16 cellular contexts compared by ENCODE assay signal in genomic region chr1:5765465-5765864, GRCh38.
"Had no signal": no experiment of that assay in that cellular context is flagged by ENCODE, and none has a peak within 500 bp of the region (broad histone marks: within the 10 kb centered on the region; RNA-seq: fewer than 3 reads in every experiment).

No MANE protein-coding gene starts in this region.

- H3K4me3 Mint-ChIP-seq: activated naive CD4-positive, alpha-beta T cell treated with anti-CD3 and anti-CD28 coated beads, Interleukin-2, amount 10 ng/mL, durations not matched to agents 7 days and 5 days; mesothelial cell of epicardium; nephron; stimulated activated naive B cell treated with anti-CD40 and anti-IgM and Interleukin-4, amounts not matched to agents 10 μg/mL and 1 μg/mL and 100 μg/mL, for 72 hours had no signal

- DNase-seq: activated CD4-positive, CD25-positive, alpha-beta regulatory T cell treated with anti-CD3 and anti-CD28 coated beads, Interleukin-2, amount 50 U/mL, for 72 hours; activated CD8-positive, alpha-beta memory T cell treated with anti-CD3 and anti-CD28 coated beads for 24 hours; activated CD8-positive, alpha-beta memory T cell treated with anti-CD3 and anti-CD28 coated beads, Interleukin-2, amount 50 U/mL, for 48 hours; activated effector memory CD4-positive, alpha-beta T cell treated with Interleukin-2 at 50 U/mL for 16 hours; activated naive CD4-positive, alpha-beta T cell treated with anti-CD3 and anti-CD28 coated beads, Interleukin-2, amount 10 ng/mL, durations not matched to agents 7 days and 5 days; activated T-cell treated with anti-CD3 and anti-CD28 coated beads, Interleukin-2, amount 50 U/mL, for 48 hours; brain microvascular endothelial cell; central memory CD4-positive, alpha-beta T cell; islet precursor cell; nucleus accumbens; stimulated activated naive B cell treated with anti-CD40 and anti-IgM and Interleukin-4, amounts not matched to agents 10 μg/mL and 1 μg/mL and 100 μg/mL, for 72 hours; upper lobe of right lung had no signal

- FAIRE-seq: colon had no signal

- ATAC-seq: left lobe of liver; stimulated activated naive B cell treated with anti-CD40 and anti-IgM and Interleukin-4, amounts not matched to agents 10 μg/mL and 1 μg/mL and 100 μg/mL, for 72 hours had no signal

- H3K27ac Mint-ChIP-seq: activated naive CD4-positive, alpha-beta T cell treated with anti-CD3 and anti-CD28 coated beads, Interleukin-2, amount 10 ng/mL, durations not matched to agents 7 days and 5 days; mesothelial cell of epicardium; nephron; stimulated activated naive B cell treated with anti-CD40 and anti-IgM and Interleukin-4, amounts not matched to agents 10 μg/mL and 1 μg/mL and 100 μg/mL, for 72 hours had no signal

- H3K36me3 Mint-ChIP-seq: activated naive CD4-positive, alpha-beta T cell treated with anti-CD3 and anti-CD28 coated beads, Interleukin-2, amount 10 ng/mL, durations not matched to agents 7 days and 5 days; mesothelial cell of epicardium had no signal

- H3K4me1 Mint-ChIP-seq: activated naive CD4-positive, alpha-beta T cell treated with anti-CD3 and anti-CD28 coated beads, Interleukin-2, amount 10 ng/mL, durations not matched to agents 7 days and 5 days; stimulated activated naive B cell treated with anti-CD40 and anti-IgM and Interleukin-4, amounts not matched to agents 10 μg/mL and 1 μg/mL and 100 μg/mL, for 72 hours had no signal
